ENCODE assay signal across 9 cellular contexts in the genomic region with DNA sequence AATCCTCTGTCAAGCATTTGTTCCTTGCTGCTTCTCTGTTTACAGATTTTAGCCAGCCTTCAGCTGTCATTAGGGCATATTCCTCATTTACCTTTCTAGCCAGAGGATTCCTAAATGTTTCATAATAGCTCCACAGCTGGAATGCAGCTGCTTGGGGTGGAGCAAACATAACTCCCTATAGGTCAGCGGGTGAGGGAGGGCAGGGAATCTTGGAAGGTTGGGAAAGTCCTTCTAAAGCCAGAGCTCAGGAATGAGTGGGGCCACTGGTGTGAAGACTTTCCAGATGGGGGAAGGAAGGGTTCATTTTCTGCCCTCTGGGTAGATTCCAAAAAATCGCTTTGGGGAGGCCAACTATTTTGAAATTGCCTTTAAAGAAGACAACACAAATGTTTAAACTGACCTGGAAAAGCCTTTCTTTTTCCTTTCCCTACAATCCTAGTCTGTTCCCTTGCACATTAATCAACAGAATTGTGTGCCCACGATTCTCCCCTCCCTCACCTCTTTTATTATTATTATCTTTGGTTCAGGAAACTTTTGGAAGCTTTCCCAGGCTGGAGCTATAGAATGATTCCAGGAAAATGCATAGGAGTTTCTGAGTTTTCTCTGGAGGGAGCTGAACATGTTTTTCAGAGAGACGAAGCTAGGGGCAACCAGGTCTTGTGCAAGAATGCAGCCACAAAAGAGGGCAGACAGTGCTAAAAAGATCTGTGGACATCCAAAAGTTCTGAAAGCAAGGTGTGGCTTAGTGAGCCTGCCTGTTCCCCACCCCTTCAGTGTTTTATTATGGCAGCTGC. TPM values are rescaled to one million over a fixed set of nuclear protein-coding genes. Genes with fewer than 3 reads are reported as not detected.
DNase-seq lines count a peak whose midpoint lies in the region; ATAC-seq and TF ChIP-seq lines count a peak whose summit lies in the region.
"Had no signal": no experiment of that assay in that cellular context is flagged by ENCODE, and none has a peak within 500 bp of the region (broad histone marks: within the 10 kb centered on the region; RNA-seq: fewer than 3 reads in every experiment).

No MANE protein-coding gene starts in this region.

- H3K9me3 Mint-ChIP-seq in activated CD8-positive, alpha-beta memory T cell treated with anti-CD3 and anti-CD28 coated beads, Interleukin-2, amount 10 ng/mL, durations not matched to agents 7 days and 5 days (ENCODE audit: low read depth), result no peaks in the 10 kb centered on the region

- H3K9ac ChIP-seq in mesenchymal stem cell (ENCODE audit: low read length), result peak overlapping the region; percentile 91

- no peaks in the 10 kb centered on the region for H3K27me3 Mint-ChIP-seq in activated CD8-positive, alpha-beta memory T cell treated with anti-CD3 and anti-CD28 coated beads, Interleukin-2, amount 10 ng/mL, durations not matched to agents 7 days and 5 days

- no peak overlapping the region for H3K27ac Mint-ChIP-seq in activated CD8-positive, alpha-beta memory T cell treated with anti-CD3 and anti-CD28 coated beads, Interleukin-2, amount 10 ng/mL, durations not matched to agents 7 days and 5 days

- H3K9me3 ChIP-seq in mesenchymal stem cell (ENCODE audit: control insufficient read depth, low read length), result no peaks in the 10 kb centered on the region
- H3K9me3 ChIP-seq in tibial nerve, result no peaks in the 10 kb centered on the region

- H3K4me3 ChIP-seq in dorsolateral prefrontal cortex (no peak overlapping the region), mesenchymal stem cell (ENCODE audit: insufficient read depth in 1 of 2, low read depth in 1 of 2, low read length in 2 of 2) (peak overlapping the region in 1 of 2 experiments; percentile 34), tibial nerve (no peak overlapping the region)

- peak overlapping the region; percentile 80 for H4K91ac ChIP-seq in mesenchymal stem cell (ENCODE audit: low read length)

- H3K27me3 ChIP-seq in dorsolateral prefrontal cortex, result no peaks in the 10 kb centered on the region
- H3K27me3 ChIP-seq in mesenchymal stem cell (ENCODE audit: control insufficient read depth in 1 of 2, insufficient read depth in 1 of 2, low read length in 2 of 2), result no peaks in the 10 kb centered on the region
- H3K27me3 ChIP-seq in tibial nerve, result no peaks in the 10 kb centered on the region

- peak overlapping the region; percentile 61 to 82 for H3K18ac ChIP-seq in mesenchymal stem cell (ENCODE audit: low read depth in 1 of 2, low read length in 2 of 2)

- no peak for TF ChIP-seq CTCF in dorsolateral prefrontal cortex (IDR thresholded peaks at IDR 0.05 in 54 of 56, conservative IDR thresholded peaks at IDR 0.05 in 2 of 56; ENCODE audit: low read depth in 1 of 56, partially characterized antibody in 56 of 56)
- no peak for TF ChIP-seq CTCF in tibial nerve (IDR thresholded peaks at IDR 0.05)

- no peaks in the 10 kb centered on the region for H3K36me3 Mint-ChIP-seq in activated CD8-positive, alpha-beta memory T cell treated with anti-CD3 and anti-CD28 coated beads, Interleukin-2, amount 10 ng/mL, durations not matched to agents 7 days and 5 days

- no peak overlapping the region for H3K23ac ChIP-seq in mesenchymal stem cell (ENCODE audit: low read length in 2 of 2)

- H3K79me1 ChIP-seq in mesenchymal stem cell (replicated peaks; ENCODE audit: low read length, poor library complexity, severe bottlenecking), result peaks cover 2% of the 10 kb centered on the region

- no peak for TF ChIP-seq POLR2A in tibial nerve (IDR thresholded peaks at IDR 0.05)

- no peak overlapping the region for H2AFZ ChIP-seq in mesenchymal stem cell (ENCODE audit: low read depth, low read length)

- no peak for ATAC-seq in activated CD8-positive, alpha-beta memory T cell treated with anti-CD3 and anti-CD28 coated beads, Interleukin-2, amount 10 ng/mL, durations not matched to agents 7 days and 5 days

- no peak overlapping the region for H2BK5ac ChIP-seq in mesenchymal stem cell (ENCODE audit: low read depth, low read length, poor library complexity, severe bottlenecking)

- H3K27ac ChIP-seq in dorsolateral prefrontal cortex (peak overlapping the region in 57 of 59 donors; percentile 12 to 99 (median 97)), mesenchymal stem cell (ENCODE audit: low read length, poor library complexity, severe bottlenecking) (no peak overlapping the region), tibial nerve (peak overlapping the region; percentile 83 to 99 (median 91))

- H3K36me3 ChIP-seq in mesenchymal stem cell (ENCODE audit: control insufficient read depth in 1 of 2, insufficient read depth in 2 of 2, low read depth in 1 of 2, low read length in 2 of 2) (no peaks in the 10 kb centered on the region), tibial nerve (no peaks in the 10 kb centered on the region)

- no peak overlapping the region for H3K4me2 ChIP-seq in mesenchymal stem cell (ENCODE audit: low read length, poor library complexity, severe bottlenecking)

- peak overlapping the region; percentile 72 to 94 for H3K4ac ChIP-seq in mesenchymal stem cell (ENCODE audit: low read depth in 1 of 2, low read length in 2 of 2)

- CTCF ChIA-PET in activated CD8-positive, alpha-beta memory T cell treated with anti-CD3 and anti-CD28 coated beads, Interleukin-2, amount 10 ng/mL, durations not matched to agents 7 days and 5 days (lab: Charles Lee), result interaction anchor here (1.0 to 4.2 kb wide), 9 partner anchors 9 to 169 kb away, joined by 3 to 34 read pairs (median 6); no protein-coding TSS in a partner anchor

- peak; percentile 46 for DNase-seq in MV-4-11 (lab: John Stamatoyannopoulos, UW)
- DNase-seq in dorsolateral prefrontal cortex, result no peak
- DNase-seq in mesenchymal stem cell, result peak; percentile 68
- DNase-seq in tibial nerve (ENCODE audit: low spot score in 2 of 2), result peak; percentile 67 to 82
- no peak for DNase-seq in SW 1271 (lab: John Stamatoyannopoulos, UW)
- no peak for DNase-seq in NCI-H2171 treated with DMSO at 0.1 percent for 48 hours (lab: John Stamatoyannopoulos, UW)
- no peak for DNase-seq in activated CD8-positive, alpha-beta memory T cell treated with anti-CD3 and anti-CD28 coated beads, Interleukin-2, amount 10 ng/mL, durations not matched to agents 7 days and 5 days
- DNase-seq: NCI-H748 treated with DMSO at 0.1 percent for 48 hours; stimulated activated CD4-positive, alpha-beta T cell treated with anti-CD3 and anti-CD28 coated beads, Interleukin-4, amount 100 ng/mL, for 24 hours had no signal

- 18% methylated on average over 3 of the region's 4 CpGs for WGBS in mesenchymal stem cell
- 9 to 11% methylated on average over 4 of the region's 4 CpGs for WGBS in tibial nerve, 2 donors

- H4K8ac ChIP-seq in mesenchymal stem cell (ENCODE audit: low read length), result peak overlapping the region; percentile 94

- H2BK12ac ChIP-seq in mesenchymal stem cell (ENCODE audit: low read length in 2 of 2), result peak overlapping the region; percentile 96 to 99

- H2BK120ac ChIP-seq in mesenchymal stem cell (ENCODE audit: low read depth, low read length), result peak overlapping the region; percentile 75

- H3K4me1 Mint-ChIP-seq in activated CD8-positive, alpha-beta memory T cell treated with anti-CD3 and anti-CD28 coated beads, Interleukin-2, amount 10 ng/mL, durations not matched to agents 7 days and 5 days, result peaks cover 60% of the 10 kb centered on the region

- TF ChIP-seq EP300 in tibial nerve (IDR thresholded peaks at IDR 0.05), result peak in 1 of 2 donors; percentile 95

- peak overlapping the region; percentile 82 for H2AK5ac ChIP-seq in mesenchymal stem cell (ENCODE audit: low read length, severe bottlenecking)

- H3K4me1 ChIP-seq in mesenchymal stem cell (ENCODE audit: control insufficient read depth, insufficient read depth, low read depth, low read length), result peaks cover 32% of the 10 kb centered on the region
- H3K4me1 ChIP-seq in tibial nerve, result peaks cover 3 to 75% (median 62%) of the 10 kb centered on the region in 4 donors

- peak overlapping the region in 1 of 2 experiments; percentile 53 for H3K14ac ChIP-seq in mesenchymal stem cell (ENCODE audit: low read length in 2 of 2)

- intact Hi-C loops in dorsolateral prefrontal cortex (cut with DNase I), result loop anchor here in 1 of 2 donors (5.0 kb wide), 1 partner anchor 88 kb away; no protein-coding TSS in a partner anchor

- H2BK15ac ChIP-seq in mesenchymal stem cell (ENCODE audit: low read depth, poor library complexity, severe bottlenecking), result peak overlapping the region; percentile 85

- H3K4me3 Mint-ChIP-seq in activated CD8-positive, alpha-beta memory T cell treated with anti-CD3 and anti-CD28 coated beads, Interleukin-2, amount 10 ng/mL, durations not matched to agents 7 days and 5 days, result no peak overlapping the region

RNA-seq across cellular contexts. Expression of a gene that starts 16.5 kb away (rescaled TPM):
- total RNA-seq in dorsolateral prefrontal cortex, result 10 to 100 TPM; 30.1 to 62.8 (median 41.3) TPM
- polyA plus RNA-seq in mesenchymal stem cell (2013, experiment 1 of 2), result 49.1 TPM
- polyA plus RNA-seq in mesenchymal stem cell (2013, experiment 2 of 2), result 48.1 TPM
- 10 to 100 TPM; 52.4 to 69.2 (median 60.7) TPM for total RNA-seq in tibial nerve
- total RNA-seq in activated CD8-positive, alpha-beta memory T cell treated with anti-CD3 and anti-CD28 coated beads, Interleukin-2, amount 10 ng/mL, durations not matched to agents 7 days and 5 days, result 10 to 100 TPM; 19.7 to 24.9 TPM

RNA-seq across cellular contexts. Expression of a gene that starts 53.1 kb away (rescaled TPM):
- total RNA-seq in dorsolateral prefrontal cortex (100 to 1,000 TPM in 30 of 120 experiments, 10 to 100 TPM in 90; 63.6 to 149 (median 93.0) TPM), tibial nerve (10 to 100 TPM; 38.1 to 76.7 (median 41.5) TPM)
- 8.8 TPM for polyA plus RNA-seq in mesenchymal stem cell (2013, experiment 1 of 2)
- 8.8 TPM for polyA plus RNA-seq in mesenchymal stem cell (2013, experiment 2 of 2)
- 10 to 100 TPM; 11.3 to 12.0 TPM for total RNA-seq in activated CD8-positive, alpha-beta memory T cell treated with anti-CD3 and anti-CD28 coated beads, Interleukin-2, amount 10 ng/mL, durations not matched to agents 7 days and 5 days

Comparison
In these comparisons a context has a peak if more than half of its experiments do, and no peak if none do; other contexts are left out.
1. DNase-seq: peak in MV-4-11 (single experiment), mesenchymal stem cell (single experiment) and tibial nerve (2 of 2); none in dorsolateral prefrontal cortex (0 of 10), SW 1271 (0 of 2), NCI-H2171 treated with DMSO at 0.1 percent for 48 hours (single experiment) and activated CD8-positive, alpha-beta memory T cell treated with anti-CD3 and anti-CD28 coated beads, Interleukin-2, amount 10 ng/mL, durations not matched to agents 7 days and 5 days (single experiment).